Comparison of ENCODE assay signal across 30 cellular contexts in the genomic region with DNA sequence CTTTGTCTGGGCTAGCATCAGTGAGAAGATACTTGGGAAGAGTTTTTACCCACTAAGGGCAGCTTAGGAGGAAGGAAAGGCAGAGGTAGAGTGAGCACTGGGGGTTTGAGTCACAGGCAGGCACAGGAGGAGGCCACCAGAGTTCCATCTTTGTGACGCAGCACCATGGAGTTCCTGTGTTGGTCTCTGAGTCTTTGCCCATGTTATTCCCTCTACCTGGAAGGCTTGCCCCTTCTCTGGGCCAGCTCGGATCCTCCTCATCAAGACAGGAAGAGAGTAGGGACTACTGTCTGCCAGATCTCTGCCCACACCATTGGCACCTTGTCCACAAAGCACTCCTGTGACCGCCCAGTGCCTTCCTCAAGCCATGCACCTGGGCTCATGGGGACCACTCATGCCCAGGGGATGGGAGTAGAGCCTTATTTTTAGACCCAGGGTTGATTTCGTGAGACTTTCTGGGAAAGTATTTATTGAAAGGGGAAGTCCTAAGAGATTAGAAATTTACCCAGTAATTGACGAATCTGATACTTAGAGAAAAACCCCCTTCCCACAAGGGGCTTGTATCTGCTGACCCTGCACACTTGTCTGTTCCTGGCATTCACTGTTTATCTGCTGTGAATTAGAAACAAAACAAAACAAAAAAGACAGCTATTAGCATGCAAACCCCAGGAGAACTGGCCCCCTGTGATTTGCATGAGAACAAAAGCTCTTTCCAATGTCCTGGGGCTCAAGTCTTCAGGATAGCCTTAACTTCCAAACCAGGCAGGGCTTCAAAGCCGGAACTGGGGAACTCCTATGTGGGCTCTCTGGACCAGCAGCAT. TPM values are rescaled to one million over a fixed set of nuclear protein-coding genes. Genes with fewer than 3 reads are reported as not detected.
DNase-seq lines count a peak whose midpoint lies in the region; ATAC-seq and TF ChIP-seq lines count a peak whose summit lies in the region.
"Had no signal": no experiment of that assay in that cellular context is flagged by ENCODE, and none has a peak within 500 bp of the region (broad histone marks: within the 10 kb centered on the region; RNA-seq: fewer than 3 reads in every experiment).

No MANE protein-coding gene starts in this region.

- peak; percentile 42 for DNase-seq in GM10248 (ENCODE audit: extremely low spot score)
- peak; percentile 70 for DNase-seq in NT2/D1 (ENCODE audit: low read depth, low spot score)
- peak; percentile 75 for DNase-seq in mesenteric fat pad (ENCODE audit: low spot score)
- no peak for DNase-seq in NCI-H526 treated with DMSO at 0.1 percent for 48 hours (lab: John Stamatoyannopoulos, UW)
- no peak for DNase-seq in activated CD4-positive, CD25-positive, alpha-beta regulatory T cell treated with anti-CD3 and anti-CD28 coated beads, Interleukin-2, amount 50 U/mL, for 72 hours
- no peak for DNase-seq in DMS153 (lab: John Stamatoyannopoulos, UW)
- no peak for DNase-seq in AG20443 (ENCODE audit: low spot score)
- DNase-seq: activated B cell treated with CpG ODN at 0.5 μM for 24 hours; activated CD8-positive, alpha-beta T cell treated with anti-CD3 and anti-CD28 coated beads for 36 hours; adrenal gland; Caco-2; colonic mucosa; DND-41; effector memory CD8-positive, alpha-beta T cell; gastrocnemius medialis; GOT3; hypothalamus; NCI-H1436; NCI-H524 treated with DMSO at 0.1 percent for 48 hours had no signal

- H3K9ac ChIP-seq in NT2/D1 (ENCODE audit: insufficient read length, low read depth): peak overlapping the region; percentile 50
- H3K9ac ChIP-seq: BLaER1 treated with 17β-estradiol and CSF1 and Interleukin-3, amounts not matched to agents 10 nM and 100 nM had no signal

- H3K9me3 ChIP-seq in NT2/D1 (ENCODE audit: insufficient read depth, low read length): peaks cover 38% of the 10 kb centered on the region
- H3K9me3 ChIP-seq: colonic mucosa, gastrocnemius medialis had no signal

- peak; percentile 5 for TF ChIP-seq CTCF in GM10248 (IDR thresholded peaks at IDR 0.05; ENCODE audit: control extremely low read depth, extremely low read depth, low read depth, missing control alignments)

- CTCF ChIA-PET in GM10248 (lab: Yijun Ruan, JAX): interaction anchor here (0.8 to 2.6 kb wide), 7 partner anchors 9 to 47 kb away, joined by 3 to 13 read pairs (median 3); no protein-coding TSS in a partner anchor

- no peaks in the 10 kb centered on the region for H3K36me3 ChIP-seq in NT2/D1 (ENCODE audit: insufficient read depth, insufficient read length, low read length)
- H3K36me3 ChIP-seq: adrenal gland; BLaER1 treated with 17β-estradiol and CSF1 and Interleukin-3, amounts not matched to agents 10 nM and 100 nM; breast epithelium; colonic mucosa; esophagus muscularis mucosa; gastrocnemius medialis; right atrium auricular region had no signal

- H3K27me3 ChIP-seq in NT2/D1 (ENCODE audit: insufficient read depth, insufficient read length): no peaks in the 10 kb centered on the region
- H3K27me3 ChIP-seq: adrenal gland; BLaER1 treated with 17β-estradiol and CSF1 and Interleukin-3, amounts not matched to agents 10 nM and 100 nM; breast epithelium; colonic mucosa; right atrium auricular region had no signal

- H3K4me3 ChIP-seq in NT2/D1 (ENCODE audit: insufficient read length, low read depth): no peak overlapping the region
- H3K4me3 ChIP-seq: adrenal gland; BLaER1 treated with 17β-estradiol and CSF1 and Interleukin-3, amounts not matched to agents 10 nM and 100 nM; breast epithelium; colonic mucosa; esophagus muscularis mucosa; gastrocnemius medialis; K562; right atrium auricular region had no signal

- POLR2A ChIA-PET in GM10248 (lab: Yijun Ruan, JAX): interaction anchor here (1.4 kb wide), 1 partner anchor 41 kb away, joined by 4 read pairs; no protein-coding TSS in a partner anchor

- H3K4me1 ChIP-seq in NT2/D1 (ENCODE audit: insufficient read depth, insufficient read length): peaks cover 8% of the 10 kb centered on the region
- H3K4me1 ChIP-seq: adrenal gland, breast epithelium, colonic mucosa, esophagus muscularis mucosa, gastrocnemius medialis, right atrium auricular region had no signal

- peak; percentile 64 for ATAC-seq in GM18520 (IDR thresholded peaks at IDR 0.05; ENCODE audit: unreplicated experiment)
- ATAC-seq: activated CD8-positive, alpha-beta T cell treated with anti-CD3 and anti-CD28 coated beads for 36 hours; effector memory CD8-positive, alpha-beta T cell; gastrocnemius medialis; K562; SK-N-SH treated with all-trans-retinoic acid at 6 μM for 48 hours had no signal

RNA-seq across cellular contexts. Expression of a gene that starts 35.9 kb away (rescaled TPM):
- total RNA-seq in mesenteric fat pad: 31.4 TPM
- total RNA-seq: activated CD8-positive, alpha-beta T cell treated with anti-CD3 and anti-CD28 coated beads for 36 hours; esophagus muscularis mucosa; lung microvascular endothelial cell; myocyte; T-helper 2 cell treated with Interferon-gamma antibody and Interleukin-4, amounts not matched to agents 100 ng/mL and 5 ng/mL, for 36 hours; ureter had no signal

Comparison
In these comparisons a context has a peak if more than half of its experiments do, and no peak if none do; other contexts are left out.
1. DNase-seq: peak in GM10248 (single experiment), NT2/D1 (single experiment) and mesenteric fat pad (single experiment); none in NCI-H526 treated with DMSO at 0.1 percent for 48 hours (single experiment), activated CD4-positive, CD25-positive, alpha-beta regulatory T cell treated with anti-CD3 and anti-CD28 coated beads, Interleukin-2, amount 50 U/mL, for 72 hours (single experiment), DMS153 (single experiment) and AG20443 (single experiment).